In the genomic region with DNA sequence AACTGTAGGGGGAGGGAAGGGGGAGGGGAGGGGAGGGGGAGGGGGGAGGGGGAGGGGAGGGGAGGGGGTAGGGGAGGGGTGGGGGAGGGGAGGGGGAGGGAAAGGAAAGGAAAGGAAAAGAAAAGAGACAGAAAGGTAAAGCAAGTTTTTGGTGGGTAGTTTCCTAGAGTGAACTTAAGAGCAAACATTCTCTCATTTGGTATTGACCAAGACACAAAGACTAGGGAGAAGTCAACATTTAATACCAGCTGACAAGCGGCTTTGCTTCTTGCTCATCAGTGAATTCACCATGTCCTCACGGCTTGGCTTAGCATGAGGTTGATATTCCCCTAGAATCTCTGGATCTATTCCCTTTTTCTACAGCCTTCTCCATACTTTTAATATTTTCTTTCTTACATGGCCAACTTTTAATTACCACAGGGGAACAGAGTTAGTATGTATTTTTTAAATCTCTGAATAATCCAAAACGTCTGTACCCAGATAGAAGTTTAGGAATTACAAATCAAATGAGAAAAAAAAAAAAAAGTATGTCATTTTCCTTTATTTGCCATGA, we compare ENCODE assay signal across 15 cellular contexts. TPM values are rescaled to one million over a fixed set of nuclear protein-coding genes. Genes with fewer than 3 reads are reported as not detected.
DNase-seq lines count a peak whose midpoint lies in the region; ATAC-seq and TF ChIP-seq lines count a peak whose summit lies in the region.
"Had no signal": no experiment of that assay in that cellular context is flagged by ENCODE, and none has a peak within 500 bp of the region (broad histone marks: within the 10 kb centered on the region; RNA-seq: fewer than 3 reads in every experiment).

No MANE protein-coding gene starts in this region.

- H3K4ac ChIP-seq in mesenchymal stem cell (ENCODE audit: low read depth in 1 of 2, low read length in 2 of 2): no peak overlapping the region

- H3K4me1 Mint-ChIP-seq in activated CD4-positive, alpha-beta T cell treated with anti-CD3 and anti-CD28 coated beads for 36 hours: peaks cover 20% of the 10 kb centered on the region
- peaks cover 12% of the 10 kb centered on the region for H3K4me1 Mint-ChIP-seq in HFFc6 (ENCODE audit: low read depth)
- peaks cover 13% of the 10 kb centered on the region for H3K4me1 Mint-ChIP-seq in activated T-helper 2 cell treated with anti-CD3 and anti-CD28 coated beads, Interferon-gamma antibody, Interleukin-2, Interleukin-4, amounts not matched to agents 10 μg/mL and 5 μg/mL and 100 μg/mL, durations not matched to agents 14 hours and 24 hours and 36 hours (ENCODE audit: low read depth)
- no peaks in the 10 kb centered on the region for H3K4me1 Mint-ChIP-seq in glutamatergic neuron (ENCODE audit: low read depth, unreplicated experiment)

- H3K79me1 ChIP-seq in mesenchymal stem cell (replicated peaks; ENCODE audit: low read length, poor library complexity, severe bottlenecking): no peaks in the 10 kb centered on the region

- no peak overlapping the region for H2BK5ac ChIP-seq in mesenchymal stem cell (ENCODE audit: low read depth, low read length, poor library complexity, severe bottlenecking)

- no peaks in the 10 kb centered on the region for H3K36me3 Mint-ChIP-seq in activated CD4-positive, alpha-beta T cell treated with anti-CD3 and anti-CD28 coated beads for 36 hours (ENCODE audit: low read depth)
- H3K36me3 Mint-ChIP-seq in HFFc6 (ENCODE audit: low read depth): no peaks in the 10 kb centered on the region
- no peaks in the 10 kb centered on the region for H3K36me3 Mint-ChIP-seq in activated T-helper 2 cell treated with anti-CD3 and anti-CD28 coated beads, Interferon-gamma antibody, Interleukin-2, Interleukin-4, amounts not matched to agents 10 μg/mL and 5 μg/mL and 100 μg/mL, durations not matched to agents 14 hours and 24 hours and 36 hours (ENCODE audit: low read depth)
- H3K36me3 Mint-ChIP-seq in glutamatergic neuron (ENCODE audit: unreplicated experiment): no peaks in the 10 kb centered on the region

- H3K4me2 ChIP-seq in mesenchymal stem cell (ENCODE audit: low read length, poor library complexity, severe bottlenecking): no peak overlapping the region

- no peak overlapping the region for H4K91ac ChIP-seq in mesenchymal stem cell (ENCODE audit: low read length)

- no peaks in the 10 kb centered on the region for H3K9me3 Mint-ChIP-seq in activated CD4-positive, alpha-beta T cell treated with anti-CD3 and anti-CD28 coated beads for 36 hours (ENCODE audit: low read depth)
- H3K9me3 Mint-ChIP-seq in HFFc6 (no peaks in the 10 kb centered on the region), glutamatergic neuron (ENCODE audit: unreplicated experiment) (no peaks in the 10 kb centered on the region)
- no peaks in the 10 kb centered on the region for H3K9me3 Mint-ChIP-seq in activated T-helper 2 cell treated with anti-CD3 and anti-CD28 coated beads, Interferon-gamma antibody, Interleukin-2, Interleukin-4, amounts not matched to agents 10 μg/mL and 5 μg/mL and 100 μg/mL, durations not matched to agents 14 hours and 24 hours and 36 hours
- H3K9me3 Mint-ChIP-seq: T-helper 1 cell treated with Interleukin-12 subunit alpha and Interleukin-12 subunit beta and Interleukin-4 antibody, amounts not matched to agents 30 μg/mL and 1 μg/mL, for 36 hours had no signal

- no peak for ATAC-seq in activated CD4-positive, alpha-beta T cell treated with anti-CD3 and anti-CD28 coated beads for 36 hours
- no peak for ATAC-seq in GM18511 (IDR thresholded peaks at IDR 0.05; ENCODE audit: unreplicated experiment)
- ATAC-seq in HG02885 (IDR thresholded peaks at IDR 0.05; ENCODE audit: poor library complexity, unreplicated experiment): no peak

- H3K27ac Mint-ChIP-seq in activated CD4-positive, alpha-beta T cell treated with anti-CD3 and anti-CD28 coated beads for 36 hours: peak overlapping the region; percentile 65
- no peak overlapping the region; the same call in 1 of the 2 replicates for H3K27ac Mint-ChIP-seq in HFFc6
- peak overlapping the region; percentile 51 for H3K27ac Mint-ChIP-seq in activated T-helper 2 cell treated with anti-CD3 and anti-CD28 coated beads, Interferon-gamma antibody, Interleukin-2, Interleukin-4, amounts not matched to agents 10 μg/mL and 5 μg/mL and 100 μg/mL, durations not matched to agents 14 hours and 24 hours and 36 hours
- no peak overlapping the region for H3K27ac Mint-ChIP-seq in glutamatergic neuron (ENCODE audit: unreplicated experiment)

- H3K9me3 ChIP-seq in mesenchymal stem cell (ENCODE audit: control insufficient read depth, low read length): no peaks in the 10 kb centered on the region
- H3K9me3 ChIP-seq: HAP-1, neutrophil, stomach had no signal

- no peak for DNase-seq in activated CD4-positive, alpha-beta T cell treated with anti-CD3 and anti-CD28 coated beads for 36 hours
- no peak for DNase-seq in activated CD4-positive, alpha-beta T cell treated with anti-CD3 and anti-CD28 coated beads, Interleukin-2, amount 50 U/mL, for 48 hours
- DNase-seq in HFFc6: peak; percentile 30
- DNase-seq in activated T-helper 2 cell treated with anti-CD3 and anti-CD28 coated beads, Interferon-gamma antibody, Interleukin-2, Interleukin-4, amounts not matched to agents 10 μg/mL and 5 μg/mL and 100 μg/mL, durations not matched to agents 14 hours and 24 hours and 36 hours (ENCODE audit: low spot score): no peak
- peak; percentile 54 for DNase-seq in mesenchymal stem cell
- no peak for DNase-seq in glutamatergic neuron
- DNase-seq: activated gamma-delta T cell had no signal

- H3K23ac ChIP-seq in mesenchymal stem cell (ENCODE audit: low read length in 2 of 2): no peak overlapping the region

- no peak overlapping the region for H3K14ac ChIP-seq in mesenchymal stem cell (ENCODE audit: low read length in 2 of 2)

- TF ChIP-seq CTCF in HFFc6 (IDR thresholded peaks at IDR 0.05) (no peak), glutamatergic neuron (IDR thresholded peaks at IDR 0.05; ENCODE audit: partially characterized antibody, unreplicated experiment) (no peak)

- no peak overlapping the region for H3K27ac ChIP-seq in mesenchymal stem cell (ENCODE audit: low read length, poor library complexity, severe bottlenecking)
- H3K27ac ChIP-seq: cardiac muscle cell, neutrophil, RWPE1, stomach had no signal

- 86% methylated on average over 1 of the region's 3 CpGs for WGBS in mesenchymal stem cell

- no peaks in the 10 kb centered on the region for H3K36me3 ChIP-seq in mesenchymal stem cell (ENCODE audit: control insufficient read depth in 1 of 2, insufficient read depth in 2 of 2, low read depth in 1 of 2, low read length in 2 of 2)
- H3K36me3 ChIP-seq: cardiac muscle cell, HAP-1, neutrophil, stomach had no signal

- POLR2A ChIA-PET in activated CD4-positive, alpha-beta T cell treated with anti-CD3 and anti-CD28 coated beads for 36 hours (lab: Charles Lee): no interaction called here

- no peaks in the 10 kb centered on the region for H3K27me3 ChIP-seq in mesenchymal stem cell (ENCODE audit: control insufficient read depth in 1 of 2, insufficient read depth in 1 of 2, low read length in 2 of 2)
- H3K27me3 ChIP-seq: cardiac muscle cell, neutrophil, stomach had no signal

- no peak overlapping the region for H3K9ac ChIP-seq in mesenchymal stem cell (ENCODE audit: low read length)

- H4K8ac ChIP-seq in mesenchymal stem cell (ENCODE audit: low read length): no peak overlapping the region

- H3K4me3 Mint-ChIP-seq in activated CD4-positive, alpha-beta T cell treated with anti-CD3 and anti-CD28 coated beads for 36 hours: peak overlapping the region; percentile 30
- H3K4me3 Mint-ChIP-seq in HFFc6: no peak overlapping the region; the same call in 1 of the 2 replicates
- H3K4me3 Mint-ChIP-seq in activated T-helper 2 cell treated with anti-CD3 and anti-CD28 coated beads, Interferon-gamma antibody, Interleukin-2, Interleukin-4, amounts not matched to agents 10 μg/mL and 5 μg/mL and 100 μg/mL, durations not matched to agents 14 hours and 24 hours and 36 hours (ENCODE audit: low read depth): peak overlapping the region; percentile 27
- H3K4me3 Mint-ChIP-seq in glutamatergic neuron (ENCODE audit: unreplicated experiment): no peak overlapping the region

- H2BK120ac ChIP-seq in mesenchymal stem cell (ENCODE audit: low read depth, low read length): no peak overlapping the region

- CTCF ChIA-PET in activated CD4-positive, alpha-beta T cell treated with anti-CD3 and anti-CD28 coated beads for 36 hours (lab: Charles Lee): interaction anchor here (0.7 to 6.7 kb wide), 12 partner anchors 8 to 608 kb away, joined by 3 to 75 read pairs (median 10); no protein-coding TSS in a partner anchor

- no peak overlapping the region for H3K4me3 ChIP-seq in mesenchymal stem cell (ENCODE audit: insufficient read depth in 1 of 2, low read depth in 1 of 2, low read length in 2 of 2)
- H3K4me3 ChIP-seq: cardiac muscle cell, HAP-1, stomach had no signal

- intact Hi-C loops in activated CD4-positive, alpha-beta T cell treated with anti-CD3 and anti-CD28 coated beads for 36 hours (cut with DNase I, micrococcal nuclease): loop anchor here (1.0 to 2.0 kb wide), 4 partner anchors 25 to 608 kb away; no protein-coding TSS in a partner anchor
- intact Hi-C loops in activated T-helper 2 cell treated with anti-CD3 and anti-CD28 coated beads, Interferon-gamma antibody, Interleukin-2, Interleukin-4, amounts not matched to agents 10 μg/mL and 5 μg/mL and 100 μg/mL, durations not matched to agents 14 hours and 24 hours and 36 hours (cut with micrococcal nuclease): loop anchor here (1.0 to 10.0 kb wide), 6 partner anchors 25 to 865 kb away; no protein-coding TSS in a partner anchor

- no peak overlapping the region for H3K18ac ChIP-seq in mesenchymal stem cell (ENCODE audit: low read depth in 1 of 2, low read length in 2 of 2)

- H2BK15ac ChIP-seq in mesenchymal stem cell (ENCODE audit: low read depth, poor library complexity, severe bottlenecking): no peak overlapping the region

- no peak overlapping the region for H2AK5ac ChIP-seq in mesenchymal stem cell (ENCODE audit: low read length, severe bottlenecking)

- no peak overlapping the region for H2AFZ ChIP-seq in mesenchymal stem cell (ENCODE audit: low read depth, low read length)

- no peaks in the 10 kb centered on the region for H3K4me1 ChIP-seq in mesenchymal stem cell (ENCODE audit: control insufficient read depth, insufficient read depth, low read depth, low read length)
- H3K4me1 ChIP-seq: HAP-1 had no signal

- no peak overlapping the region for H2BK12ac ChIP-seq in mesenchymal stem cell (ENCODE audit: low read length in 2 of 2)

- H3K27me3 Mint-ChIP-seq in activated CD4-positive, alpha-beta T cell treated with anti-CD3 and anti-CD28 coated beads for 36 hours: no peaks in the 10 kb centered on the region
- H3K27me3 Mint-ChIP-seq in HFFc6 (ENCODE audit: insufficient read depth) (peaks cover 6% of the 10 kb centered on the region), glutamatergic neuron (ENCODE audit: unreplicated experiment) (no peaks in the 10 kb centered on the region)
- H3K27me3 Mint-ChIP-seq in activated T-helper 2 cell treated with anti-CD3 and anti-CD28 coated beads, Interferon-gamma antibody, Interleukin-2, Interleukin-4, amounts not matched to agents 10 μg/mL and 5 μg/mL and 100 μg/mL, durations not matched to agents 14 hours and 24 hours and 36 hours (ENCODE audit: low read depth): no peaks in the 10 kb centered on the region

RNA-seq across cellular contexts. Expression of a gene that starts 40.0 kb away (rescaled TPM):
- under 1 TPM; 0.93 to 0.96 TPM for total RNA-seq in activated CD4-positive, alpha-beta T cell treated with anti-CD3 and anti-CD28 coated beads for 36 hours
- total RNA-seq in HFFc6 (2021; fragmentation: NEBNext Ultra II Directional; extraction: Animal tissue kit (Norgen Biotek cat#: 25700)): 10 to 100 TPM; 12.9 to 21.0 (median 16.4) TPM
- total RNA-seq in activated T-helper 2 cell treated with anti-CD3 and anti-CD28 coated beads, Interferon-gamma antibody, Interleukin-2, Interleukin-4, amounts not matched to agents 10 μg/mL and 5 μg/mL and 100 μg/mL, durations not matched to agents 14 hours and 24 hours and 36 hours: 2.6 and 2.8 TPM in 2 replicates
- 19.0 TPM for polyA plus RNA-seq in mesenchymal stem cell (2013, experiment 1 of 2)
- 18.8 TPM for polyA plus RNA-seq in mesenchymal stem cell (2013, experiment 2 of 2)
- not detected for total RNA-seq in glutamatergic neuron (ENCODE audit: unreplicated experiment)

Comparison
In these comparisons a context has a peak if more than half of its experiments do, and no peak if none do; other contexts are left out.
1. DNase-seq: peak in HFFc6 (single experiment) and mesenchymal stem cell (single experiment); none in activated CD4-positive, alpha-beta T cell treated with anti-CD3 and anti-CD28 coated beads for 36 hours (single experiment), activated CD4-positive, alpha-beta T cell treated with anti-CD3 and anti-CD28 coated beads, Interleukin-2, amount 50 U/mL, for 48 hours (0 of 2), activated T-helper 2 cell treated with anti-CD3 and anti-CD28 coated beads, Interferon-gamma antibody, Interleukin-2, Interleukin-4, amounts not matched to agents 10 μg/mL and 5 μg/mL and 100 μg/mL, durations not matched to agents 14 hours and 24 hours and 36 hours (single experiment) and glutamatergic neuron (single experiment).
2. H3K27ac Mint-ChIP-seq: peak in activated CD4-positive, alpha-beta T cell treated with anti-CD3 and anti-CD28 coated beads for 36 hours (single experiment) and activated T-helper 2 cell treated with anti-CD3 and anti-CD28 coated beads, Interferon-gamma antibody, Interleukin-2, Interleukin-4, amounts not matched to agents 10 μg/mL and 5 μg/mL and 100 μg/mL, durations not matched to agents 14 hours and 24 hours and 36 hours (single experiment); none in HFFc6 (single experiment) and glutamatergic neuron (single experiment).
3. H3K4me3 Mint-ChIP-seq: peak in activated CD4-positive, alpha-beta T cell treated with anti-CD3 and anti-CD28 coated beads for 36 hours (single experiment) and activated T-helper 2 cell treated with anti-CD3 and anti-CD28 coated beads, Interferon-gamma antibody, Interleukin-2, Interleukin-4, amounts not matched to agents 10 μg/mL and 5 μg/mL and 100 μg/mL, durations not matched to agents 14 hours and 24 hours and 36 hours (single experiment); none in HFFc6 (single experiment) and glutamatergic neuron (single experiment).